ENCODE assay signal across 17 cellular contexts in the genomic region with DNA sequence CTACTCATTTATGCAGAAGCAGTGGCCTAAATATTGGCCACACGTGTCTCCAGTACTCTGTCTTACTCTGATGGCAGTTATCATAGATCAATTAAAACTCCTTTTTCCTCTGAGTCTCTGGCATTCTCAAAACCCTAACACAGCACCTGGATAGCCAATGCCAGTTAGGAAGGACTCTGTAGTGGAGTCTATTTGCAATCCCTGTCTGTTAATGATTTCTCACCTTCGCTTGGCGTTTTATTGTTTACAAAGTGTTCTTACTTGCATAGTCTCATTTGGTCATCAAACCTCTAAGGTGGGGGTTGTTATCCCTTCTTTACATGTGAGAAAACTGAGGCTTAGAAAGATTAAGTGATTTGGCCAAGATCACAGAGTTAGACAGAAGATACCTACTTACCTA.
"Had no signal": no experiment of that assay in that cellular context is flagged by ENCODE, and none has a peak within 500 bp of the region (broad histone marks: within the 10 kb centered on the region; RNA-seq: fewer than 3 reads in every experiment).

No MANE protein-coding gene starts in this region.

- H3K9me3 ChIP-seq: psoas muscle, sigmoid colon, testis had no signal

- H3K27me3 ChIP-seq: sigmoid colon, spleen, testis had no signal

- ATAC-seq: activated CD8-positive, alpha-beta T cell treated with anti-CD3 and anti-CD28 coated beads, Interleukin-2, amount 10 ng/mL, durations not matched to agents 7 days and 5 days; activated naive CD4-positive, alpha-beta T cell treated with anti-CD3 and anti-CD28 coated beads, Interleukin-2, amount 50 U/mL, for 72 hours; activated T-cell treated with anti-CD3 and anti-CD28 coated beads, Interleukin-2, amount 50 U/mL, for 72 hours; psoas muscle; stimulated activated naive CD8-positive, alpha-beta T cell treated with anti-CD3 and anti-CD28 coated beads, Interleukin-15, amount 100 ng/mL, for 72 hours had no signal

- H3K27ac ChIP-seq: psoas muscle, sigmoid colon, spleen, testis had no signal

- H3K4me1 ChIP-seq: psoas muscle, sigmoid colon, spleen had no signal

- H3K36me3 ChIP-seq: sigmoid colon, spleen had no signal

- DNase-seq: activated B cell treated with CpG ODN at 0.5 μM for 24 hours; activated CD4-positive, alpha-beta T cell treated with anti-CD3 and anti-CD28 coated beads, Interleukin-2, amount 10 ng/mL, durations not matched to agents 24 days and 14 days; activated CD8-positive, alpha-beta memory T cell treated with anti-CD3 and anti-CD28 coated beads, Interleukin-2, amount 50 U/mL, for 48 hours; activated CD8-positive, alpha-beta T cell treated with anti-CD3 and anti-CD28 coated beads, Interleukin-2, amount 10 ng/mL, durations not matched to agents 7 days and 5 days; activated gamma-delta T cell; activated T-cell treated with anti-CD3 and anti-CD28 coated beads, Interleukin-2, amount 50 U/mL, for 72 hours; amniotic stem cell; caudate nucleus; foreskin fibroblast; glutamatergic neuron; occipital lobe; spleen; stimulated activated naive CD8-positive, alpha-beta T cell treated with anti-CD3 and anti-CD28 coated beads, Interleukin-15, amount 100 ng/mL, for 72 hours had no signal

- H3K4me3 ChIP-seq: psoas muscle, sigmoid colon, spleen, testis had no signal
